In the genomic region with DNA sequence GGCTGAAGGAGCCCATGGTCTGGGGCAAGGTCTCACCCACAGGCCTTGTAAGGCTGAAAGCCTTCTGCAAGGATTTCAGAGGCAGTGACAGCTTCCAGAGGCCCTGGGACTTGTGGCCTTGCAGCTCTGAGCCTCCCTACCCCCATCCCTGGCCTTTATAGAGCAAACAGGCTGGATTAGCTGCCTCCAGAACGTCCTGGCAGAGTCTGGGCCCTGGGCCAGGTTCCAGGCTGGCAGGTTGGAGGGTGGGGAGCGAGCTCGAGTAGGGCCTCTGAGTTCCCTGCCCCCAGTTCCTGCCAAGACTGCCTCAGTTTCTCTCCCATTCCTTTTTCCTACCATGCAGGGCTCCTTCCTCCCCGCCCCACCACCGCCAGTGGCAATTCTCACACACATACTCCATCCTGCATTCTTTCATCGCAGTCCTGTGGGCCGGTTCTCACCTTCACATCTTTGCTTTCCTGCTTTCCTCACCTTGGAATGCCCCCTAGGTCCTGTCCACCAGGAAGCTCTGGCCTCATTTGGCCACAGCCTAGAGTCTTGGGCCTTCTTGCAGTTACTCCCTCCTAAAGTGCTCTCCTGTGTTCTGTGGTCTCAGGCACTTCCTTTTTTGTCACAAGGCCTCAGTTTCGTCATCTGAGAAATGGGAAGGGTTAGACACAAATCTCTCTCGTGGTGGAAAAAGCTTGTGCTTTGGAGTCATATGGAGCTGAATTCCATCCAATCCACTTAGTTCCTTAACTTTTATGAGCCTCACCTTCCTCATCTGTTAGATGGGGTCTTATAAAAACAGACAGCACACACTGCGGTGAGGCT, we compare ENCODE assay signal across 17 cellular contexts. TPM values are rescaled to one million over a fixed set of nuclear protein-coding genes. Genes with fewer than 3 reads are reported as not detected.
DNase-seq lines count a peak whose midpoint lies in the region; ATAC-seq and TF ChIP-seq lines count a peak whose summit lies in the region.
"Had no signal": no experiment of that assay in that cellular context is flagged by ENCODE, and none has a peak within 500 bp of the region (broad histone marks: within the 10 kb centered on the region; RNA-seq: fewer than 3 reads in every experiment).

No MANE protein-coding gene starts in this region.

- H3K4me1 ChIP-seq in transverse colon: peaks cover 20 to 51% (median 43%) of the 10 kb centered on the region in 4 donors
- H3K4me1 ChIP-seq in OCI-LY7 (ENCODE audit: insufficient read depth, low read length, poor library complexity, severe bottlenecking): peaks cover 18% of the 10 kb centered on the region

- no peaks in the 10 kb centered on the region for H3K79me2 ChIP-seq in OCI-LY7 (ENCODE audit: insufficient read depth, low read depth, low read length)

- TF ChIP-seq POLR2A in transverse colon (IDR thresholded peaks at IDR 0.05): no peak

- peak; percentile 45 for ATAC-seq in Right ventricle myocardium inferior
- peak; percentile 42 for ATAC-seq in SK-N-SH treated with all-trans-retinoic acid at 6 μM for 48 hours
- ATAC-seq in left colon: peak; percentile 48
- no peak for ATAC-seq in GM19397 (IDR thresholded peaks at IDR 0.05; ENCODE audit: unreplicated experiment)

- H3K27ac ChIP-seq in transverse colon: peak overlapping the region; percentile 30 to 74 (median 49)
- no peak overlapping the region for H3K27ac ChIP-seq in OCI-LY7 (ENCODE audit: low read depth, low read length, poor library complexity, severe bottlenecking)
- H3K27ac ChIP-seq: cardiac muscle cell had no signal

- WGBS in transverse colon (ENCODE audit: low coverage in 1 of 2), 2 donors: 54 to 56% methylated on average over 5 to 10 of the region's 10 CpGs

- TF ChIP-seq CTCF in transverse colon (IDR thresholded peaks at IDR 0.05): no peak
- no peak for TF ChIP-seq CTCF in OCI-LY7 (conservative IDR thresholded peaks at IDR 0.05; ENCODE audit: low read length)

- H3K36me3 ChIP-seq in transverse colon (no peaks in the 10 kb centered on the region), OCI-LY7 (ENCODE audit: insufficient read depth, low read length) (no peaks in the 10 kb centered on the region)
- H3K36me3 ChIP-seq: cardiac muscle cell had no signal

- H3K9me3 ChIP-seq in transverse colon: no peaks in the 10 kb centered on the region
- no peaks in the 10 kb centered on the region for H3K9me3 ChIP-seq in OCI-LY7 (ENCODE audit: low read length)

- in situ Hi-C loops in transverse colon (cut with MboI; ENCODE audit: low pct_ligation_motif_present in 1 of 4, low pct_unique_long_range_greater_than_20kb in 1 of 4, low sequenced_read_pairs in 3 of 4): no loop called here

- CTCF ChIA-PET in OCI-LY7 (lab: Charles Lee; ENCODE audit: unreplicated experiment): no interaction called here

- no peak overlapping the region for H2AFZ ChIP-seq in OCI-LY7 (ENCODE audit: low read length)

- no peak for DNase-seq in Right ventricle myocardium inferior (ENCODE audit: missing footprints)
- no peak for DNase-seq in cardiac septum (ENCODE audit: low spot score)
- DNase-seq in left colon: peak; percentile 84 to 87
- DNase-seq in transverse colon: peak; percentile 82
- DNase-seq in AG20443 (ENCODE audit: low spot score): no peak
- no peak for DNase-seq in OCI-LY7 (ENCODE audit: low spot score)
- DNase-seq: activated CD4-positive, alpha-beta T cell treated with anti-CD3 and anti-CD28 coated beads for 4 hours; AML-193; hippocampal formation; mesenchymal stem cell; MM.1S; NCI-H69 had no signal

- intact Hi-C loops in Right ventricle myocardium inferior (cut with DNase I) (no loop called here), cardiac septum (cut with DNase I) (no loop called here), left colon (cut with DNase I, micrococcal nuclease) (no loop called here), transverse colon (cut with DNase I; ENCODE audit: low total_unique reads) (no loop called here), OCI-LY7 (cut with micrococcal nuclease; ENCODE audit: unreplicated experiment) (no loop called here)

- no peak for TF ChIP-seq EP300 in transverse colon (IDR thresholded peaks at IDR 0.05; ENCODE audit: low read depth)

- no peaks in the 10 kb centered on the region for H4K20me1 ChIP-seq in OCI-LY7 (ENCODE audit: insufficient read depth, low read length)

- H3K27me3 ChIP-seq in transverse colon: no peaks in the 10 kb centered on the region
- H3K27me3 ChIP-seq: cardiac muscle cell had no signal

- BruUV-seq in OCI-LY7 (replicated peaks; lab: Mats Ljungman, UMichigan): no TSS peak

- no peaks in the 10 kb centered on the region for H3K9me2 ChIP-seq in OCI-LY7 (ENCODE audit: insufficient read depth, low read length)

- POLR2A ChIA-PET in OCI-LY7 (lab: Charles Lee): interaction anchor here (0.6 kb wide), 2 partner anchors 55 to 636 kb away, joined by 4 to 7 read pairs; a partner anchor contains a TSS

- no peak overlapping the region for H3K4me2 ChIP-seq in OCI-LY7 (ENCODE audit: low read length)

- no peak overlapping the region for H3K4me3 ChIP-seq in transverse colon
- no peak overlapping the region for H3K4me3 ChIP-seq in OCI-LY7 (ENCODE audit: low read depth, low read length, poor library complexity, severe bottlenecking)
- H3K4me3 ChIP-seq: cardiac muscle cell had no signal

TF ChIP-seq in SK-N-SH treated with all-trans-retinoic acid at 6 μM for 48 hours, 23 proteins besides CTCF, POLR2A, EP300 and RAD21:
- no peak for TF ChIP-seq ZNF565 (CRISPR knock-in tag; conservative IDR thresholded peaks at IDR 0.05; ENCODE audit: low read depth)
- TF ChIP-seq BACH2 (CRISPR knock-in tag; IDR thresholded peaks at IDR 0.05; ENCODE audit: borderline replicate concordance): no peak
- TF ChIP-seq, protein P1, sequence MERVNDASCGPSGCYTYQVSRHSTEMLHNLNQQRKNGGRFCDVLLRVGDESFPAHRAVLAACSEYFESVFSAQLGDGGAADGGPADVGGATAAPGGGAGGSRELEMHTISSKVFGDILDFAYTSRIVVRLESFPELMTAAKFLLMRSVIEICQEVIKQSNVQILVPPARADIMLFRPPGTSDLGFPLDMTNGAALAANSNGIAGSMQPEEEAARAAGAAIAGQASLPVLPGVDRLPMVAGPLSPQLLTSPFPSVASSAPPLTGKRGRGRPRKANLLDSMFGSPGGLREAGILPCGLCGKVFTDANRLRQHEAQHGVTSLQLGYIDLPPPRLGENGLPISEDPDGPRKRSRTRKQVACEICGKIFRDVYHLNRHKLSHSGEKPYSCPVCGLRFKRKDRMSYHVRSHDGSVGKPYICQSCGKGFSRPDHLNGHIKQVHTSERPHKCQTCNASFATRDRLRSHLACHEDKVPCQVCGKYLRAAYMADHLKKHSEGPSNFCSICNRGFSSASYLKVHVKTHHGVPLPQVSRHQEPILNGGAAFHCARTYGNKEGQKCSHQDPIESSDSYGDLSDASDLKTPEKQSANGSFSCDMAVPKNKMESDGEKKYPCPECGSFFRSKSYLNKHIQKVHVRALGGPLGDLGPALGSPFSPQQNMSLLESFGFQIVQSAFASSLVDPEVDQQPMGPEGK (CRISPR knock-in tag; IDR thresholded peaks at IDR 0.05; ENCODE audit: borderline replicate concordance): no peak
- TF ChIP-seq OSR1 (CRISPR knock-in tag; IDR thresholded peaks at IDR 0.05): no peak

RNA-seq across cellular contexts. Expression of a gene that starts 2.7 kb away (rescaled TPM):
- 21.9 TPM for total RNA-seq in Right ventricle myocardium inferior
- 7.9 TPM for total RNA-seq in cardiac septum
- under 1 TPM in 1 of 2 donors, not detected in 1; 0.40 TPM for total RNA-seq in left colon
- 10 to 100 TPM in 1 of 4 donors, not detected in 3; 20.2 TPM for total RNA-seq in transverse colon
- total RNA-seq in OCI-LY7 (2014; rRNA removed; shearing (Covaris generic)): 0.09 TPM in 1 of 2 replicates, not detected in the other
- total RNA-seq in OCI-LY7 (2022): 0.37 and 0.38 TPM in 2 replicates
- total RNA-seq: cardiac muscle cell, osteoblast, SK-MEL-5 had no signal

RNA-seq across cellular contexts. Expression of a gene that starts 11.1 kb away (rescaled TPM):
- total RNA-seq in Right ventricle myocardium inferior (2.8 TPM), cardiac septum (0.67 TPM), left colon (under 1 TPM in 1 of 2 donors, not detected in 1; 0.15 TPM), transverse colon (not detected), OCI-LY7 (2022) (1.5 and 2.1 TPM in 2 replicates)
- 0.35 and 0.57 TPM in 2 replicates for total RNA-seq in OCI-LY7 (2014; rRNA removed; shearing (Covaris generic))
- total RNA-seq: cardiac muscle cell, osteoblast, SK-MEL-5 had no signal

RNA-seq across cellular contexts. Expression of a gene that starts 27.6 kb away (rescaled TPM):
- 42.3 TPM for total RNA-seq in Right ventricle myocardium inferior
- total RNA-seq in cardiac septum: 25.6 TPM
- 10 to 100 TPM; 70.7 to 83.2 TPM for total RNA-seq in left colon
- 100 to 1,000 TPM; 138 to 473 (median 312) TPM for total RNA-seq in transverse colon
- total RNA-seq in OCI-LY7 (2014; rRNA removed; shearing (Covaris generic)): 22.2 and 31.7 TPM in 2 replicates
- 30.2 and 46.4 TPM in 2 replicates for total RNA-seq in OCI-LY7 (2022)

RNA-seq across cellular contexts. Expression of a gene that starts 33.4 kb away (rescaled TPM):
- total RNA-seq in Right ventricle myocardium inferior (41.8 TPM), cardiac septum (29.5 TPM), left colon (10 to 100 TPM; 84.8 to 96.9 TPM), transverse colon (100 to 1,000 TPM in 1 of 4 donors, 10 to 100 TPM in 3; 59.7 to 176 (median 73.4) TPM), OCI-LY7 (2022) (318 and 355 TPM in 2 replicates)
- total RNA-seq in OCI-LY7 (2014; rRNA removed; shearing (Covaris generic)): 106 and 112 TPM in 2 replicates

RNA-seq across cellular contexts. Expression of a gene that starts 57.8 kb away (rescaled TPM):
- 42.6 TPM for total RNA-seq in Right ventricle myocardium inferior
- 33.3 TPM for total RNA-seq in cardiac septum
- 100 to 1,000 TPM; 188 to 209 TPM for total RNA-seq in left colon
- total RNA-seq in transverse colon: 100 to 1,000 TPM; 154 to 234 (median 193) TPM
- total RNA-seq in OCI-LY7 (2014; rRNA removed; shearing (Covaris generic)): 21.3 and 24.6 TPM in 2 replicates
- total RNA-seq in OCI-LY7 (2022): 50.7 and 55.2 TPM in 2 replicates

Comparison
In these comparisons a context has a peak if more than half of its experiments do, and no peak if none do; other contexts are left out.
1. DNase-seq: peak in left colon (2 of 2) and transverse colon (single experiment); none in Right ventricle myocardium inferior (single experiment), cardiac septum (single experiment), AG20443 (single experiment) and OCI-LY7 (single experiment).